Comparison of ENCODE assay signal across 1 cellular context in the genomic region with DNA sequence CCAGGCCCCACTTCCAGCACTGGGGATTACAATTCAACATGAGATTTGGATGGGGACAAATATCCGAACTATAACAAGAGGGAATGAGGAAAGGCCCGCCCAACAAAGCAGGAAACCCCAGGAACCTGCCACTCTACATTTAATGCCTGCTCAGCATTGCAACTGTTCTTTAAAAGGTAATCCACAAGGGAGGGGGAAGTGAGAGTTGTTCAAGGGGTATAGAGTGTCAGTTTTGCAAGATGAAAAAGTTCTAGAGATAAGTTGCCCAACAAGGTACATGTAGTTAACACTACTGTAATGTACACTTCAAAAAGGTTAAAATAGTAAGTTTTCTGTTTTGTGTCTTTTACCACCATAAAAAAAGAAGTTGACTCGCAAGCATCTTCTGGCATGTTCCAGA.
TF ChIP-seq lines count a peak whose summit lies in the region.

No MANE protein-coding gene starts in this region.

TF ChIP-seq in GM23338, 12 proteins besides CTCF, POLR2A, EP300 and RAD21 (continued from another document):
- TF ChIP-seq, protein P1, sequence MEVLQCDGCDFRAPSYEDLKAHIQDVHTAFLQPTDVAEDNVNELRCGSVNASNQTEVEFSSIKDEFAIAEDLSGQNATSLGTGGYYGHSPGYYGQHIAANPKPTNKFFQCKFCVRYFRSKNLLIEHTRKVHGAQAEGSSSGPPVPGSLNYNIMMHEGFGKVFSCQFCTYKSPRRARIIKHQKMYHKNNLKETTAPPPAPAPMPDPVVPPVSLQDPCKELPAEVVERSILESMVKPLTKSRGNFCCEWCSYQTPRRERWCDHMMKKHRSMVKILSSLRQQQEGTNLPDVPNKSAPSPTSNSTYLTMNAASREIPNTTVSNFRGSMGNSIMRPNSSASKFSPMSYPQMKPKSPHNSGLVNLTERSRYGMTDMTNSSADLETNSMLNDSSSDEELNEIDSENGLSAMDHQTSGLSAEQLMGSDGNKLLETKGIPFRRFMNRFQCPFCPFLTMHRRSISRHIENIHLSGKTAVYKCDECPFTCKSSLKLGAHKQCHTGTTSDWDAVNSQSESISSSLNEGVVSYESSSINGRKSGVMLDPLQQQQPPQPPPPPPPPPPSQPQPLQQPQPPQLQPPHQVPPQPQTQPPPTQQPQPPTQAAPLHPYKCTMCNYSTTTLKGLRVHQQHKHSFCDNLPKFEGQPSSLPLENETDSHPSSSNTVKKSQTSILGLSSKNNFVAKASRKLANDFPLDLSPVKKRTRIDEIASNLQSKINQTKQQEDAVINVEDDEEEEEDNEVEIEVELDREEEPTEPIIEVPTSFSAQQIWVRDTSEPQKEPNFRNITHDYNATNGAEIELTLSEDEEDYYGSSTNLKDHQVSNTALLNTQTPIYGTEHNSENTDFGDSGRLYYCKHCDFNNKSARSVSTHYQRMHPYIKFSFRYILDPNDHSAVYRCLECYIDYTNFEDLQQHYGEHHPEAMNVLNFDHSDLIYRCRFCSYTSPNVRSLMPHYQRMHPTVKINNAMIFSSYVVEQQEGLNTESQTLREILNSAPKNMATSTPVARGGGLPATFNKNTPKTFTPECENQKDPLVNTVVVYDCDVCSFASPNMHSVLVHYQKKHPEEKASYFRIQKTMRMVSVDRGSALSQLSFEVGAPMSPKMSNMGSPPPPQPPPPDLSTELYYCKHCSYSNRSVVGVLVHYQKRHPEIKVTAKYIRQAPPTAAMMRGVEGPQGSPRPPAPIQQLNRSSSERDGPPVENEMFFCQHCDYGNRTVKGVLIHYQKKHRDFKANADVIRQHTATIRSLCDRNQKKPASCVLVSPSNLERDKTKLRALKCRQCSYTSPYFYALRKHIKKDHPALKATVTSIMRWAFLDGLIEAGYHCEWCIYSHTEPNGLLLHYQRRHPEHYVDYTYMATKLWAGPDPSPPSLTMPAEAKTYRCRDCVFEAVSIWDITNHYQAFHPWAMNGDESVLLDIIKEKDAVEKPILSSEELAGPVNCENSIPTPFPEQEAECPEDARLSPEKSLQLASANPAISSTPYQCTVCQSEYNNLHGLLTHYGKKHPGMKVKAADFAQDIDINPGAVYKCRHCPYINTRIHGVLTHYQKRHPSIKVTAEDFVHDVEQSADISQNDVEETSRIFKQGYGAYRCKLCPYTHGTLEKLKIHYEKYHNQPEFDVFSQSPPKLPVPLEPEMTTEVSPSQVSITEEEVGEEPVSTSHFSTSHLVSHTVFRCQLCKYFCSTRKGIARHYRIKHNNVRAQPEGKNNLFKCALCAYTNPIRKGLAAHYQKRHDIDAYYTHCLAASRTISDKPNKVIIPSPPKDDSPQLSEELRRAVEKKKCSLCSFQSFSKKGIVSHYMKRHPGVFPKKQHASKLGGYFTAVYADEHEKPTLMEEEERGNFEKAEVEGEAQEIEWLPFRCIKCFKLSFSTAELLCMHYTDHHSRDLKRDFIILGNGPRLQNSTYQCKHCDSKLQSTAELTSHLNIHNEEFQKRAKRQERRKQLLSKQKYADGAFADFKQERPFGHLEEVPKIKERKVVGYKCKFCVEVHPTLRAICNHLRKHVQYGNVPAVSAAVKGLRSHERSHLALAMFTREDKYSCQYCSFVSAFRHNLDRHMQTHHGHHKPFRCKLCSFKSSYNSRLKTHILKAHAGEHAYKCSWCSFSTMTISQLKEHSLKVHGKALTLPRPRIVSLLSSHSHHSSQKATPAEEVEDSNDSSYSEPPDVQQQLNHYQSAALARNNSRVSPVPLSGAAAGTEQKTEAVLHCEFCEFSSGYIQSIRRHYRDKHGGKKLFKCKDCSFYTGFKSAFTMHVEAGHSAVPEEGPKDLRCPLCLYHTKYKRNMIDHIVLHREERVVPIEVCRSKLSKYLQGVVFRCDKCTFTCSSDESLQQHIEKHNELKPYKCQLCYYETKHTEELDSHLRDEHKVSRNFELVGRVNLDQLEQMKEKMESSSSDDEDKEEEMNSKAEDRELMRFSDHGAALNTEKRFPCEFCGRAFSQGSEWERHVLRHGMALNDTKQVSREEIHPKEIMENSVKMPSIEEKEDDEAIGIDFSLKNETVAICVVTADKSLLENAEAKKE (CRISPR knock-in tag; IDR thresholded peaks at IDR 0.05), result no peak
- TF ChIP-seq ZNF114 (CRISPR knock-in tag; IDR thresholded peaks at IDR 0.05) (no peak), EZH2phosphoT487 (IDR thresholded peaks at IDR 0.05; ENCODE audit: unreplicated experiment) (no peak), EZH2 (IDR thresholded peaks at IDR 0.05; ENCODE audit: low read depth, unreplicated experiment) (no peak), ZNF331 (CRISPR knock-in tag; IDR thresholded peaks at IDR 0.05; ENCODE audit: low read depth) (no peak), CREB1 (CRISPR knock-in tag; IDR thresholded peaks at IDR 0.05; ENCODE audit: low read depth) (no peak), NANOG (IDR thresholded peaks at IDR 0.05; ENCODE audit: borderline replicate concordance) (no peak)
